ENCODE assay signal across 11 cellular contexts in the genomic region with DNA sequence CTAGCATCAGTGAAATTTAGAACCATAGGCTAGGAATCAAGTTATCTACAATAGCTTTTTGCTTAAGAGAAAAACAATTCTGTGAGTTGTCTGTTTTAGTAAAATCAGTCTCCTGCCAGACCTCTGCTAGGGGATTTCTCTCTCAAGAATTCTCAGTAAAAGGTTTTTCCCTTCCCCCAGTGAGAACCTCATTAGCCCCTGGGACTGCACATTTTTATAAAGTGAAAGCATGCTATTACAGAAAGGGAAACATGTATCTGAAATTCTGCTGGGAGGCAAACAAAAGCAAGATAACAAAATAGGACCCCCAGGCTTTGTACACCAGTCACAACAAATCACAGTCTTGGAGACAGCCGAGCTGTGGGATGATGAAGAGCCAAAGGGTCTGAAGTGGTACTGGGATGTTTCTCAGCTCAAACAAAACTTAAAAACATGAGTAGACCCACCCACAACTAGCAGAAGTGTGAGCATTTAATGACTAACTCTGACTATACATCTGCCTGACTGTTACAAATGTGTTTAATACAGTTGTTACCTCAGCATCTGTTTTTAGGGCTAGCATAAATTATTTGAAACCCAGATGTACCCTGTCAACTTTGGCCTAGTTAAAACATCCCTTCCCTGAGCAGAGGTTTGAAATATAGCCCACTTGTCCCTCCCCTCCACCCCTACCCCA. TPM values are rescaled to one million over a fixed set of nuclear protein-coding genes. Genes with fewer than 3 reads are reported as not detected.
DNase-seq lines count a peak whose midpoint lies in the region; ATAC-seq lines count a peak whose summit lies in the region.
"Had no signal": no experiment of that assay in that cellular context is flagged by ENCODE, and none has a peak within 500 bp of the region (broad histone marks: within the 10 kb centered on the region; RNA-seq: fewer than 3 reads in every experiment).

No MANE protein-coding gene starts in this region.

- CTCF ChIA-PET in activated naive CD4-positive, alpha-beta T cell treated with anti-CD3 and anti-CD28 coated beads, Interleukin-2, amount 10 ng/mL, durations not matched to agents 7 days and 5 days (lab: Charles Lee): interaction anchor here (1.0 kb wide), 1 partner anchor 8 kb away, joined by 3 read pairs; no protein-coding TSS in a partner anchor

- peaks cover 46% of the 10 kb centered on the region for H3K36me3 ChIP-seq in SJCRH30

- H3K9me3 Mint-ChIP-seq in activated naive CD4-positive, alpha-beta T cell treated with anti-CD3 and anti-CD28 coated beads, Interleukin-2, amount 10 ng/mL, durations not matched to agents 7 days and 5 days: no peaks in the 10 kb centered on the region
- no peaks in the 10 kb centered on the region for H3K9me3 Mint-ChIP-seq in stimulated activated naive CD8-positive, alpha-beta T cell treated with anti-CD3 and anti-CD28 coated beads, Interleukin-15, Interleukin-2, amounts not matched to agents 100 ng/mL and 50 ng/mL, for 24 hours

- no peak overlapping the region for H3K4me3 Mint-ChIP-seq in activated naive CD4-positive, alpha-beta T cell treated with anti-CD3 and anti-CD28 coated beads, Interleukin-2, amount 10 ng/mL, durations not matched to agents 7 days and 5 days
- H3K4me3 Mint-ChIP-seq in stimulated activated naive CD8-positive, alpha-beta T cell treated with anti-CD3 and anti-CD28 coated beads, Interleukin-15, Interleukin-2, amounts not matched to agents 100 ng/mL and 50 ng/mL, for 24 hours: peak overlapping the region; percentile 43

- no peak overlapping the region for H3K4me3 ChIP-seq in SJCRH30
- H3K4me3 ChIP-seq: heart left ventricle, transverse colon had no signal

- no peak overlapping the region for H3K27ac ChIP-seq in SJCRH30

- peak overlapping the region; percentile 57 for H3K27ac Mint-ChIP-seq in activated naive CD4-positive, alpha-beta T cell treated with anti-CD3 and anti-CD28 coated beads, Interleukin-2, amount 10 ng/mL, durations not matched to agents 7 days and 5 days
- peak overlapping the region; percentile 88 for H3K27ac Mint-ChIP-seq in stimulated activated naive CD8-positive, alpha-beta T cell treated with anti-CD3 and anti-CD28 coated beads, Interleukin-15, Interleukin-2, amounts not matched to agents 100 ng/mL and 50 ng/mL, for 24 hours

- no peaks in the 10 kb centered on the region for H3K4me1 ChIP-seq in SJCRH30
- H3K4me1 ChIP-seq: transverse colon had no signal

- H3K27me3 ChIP-seq in SJCRH30: no peaks in the 10 kb centered on the region
- H3K27me3 ChIP-seq: heart left ventricle, transverse colon had no signal

- no peak for DNase-seq in activated naive CD4-positive, alpha-beta T cell treated with anti-CD3 and anti-CD28 coated beads, Interleukin-2, amount 10 ng/mL, durations not matched to agents 7 days and 5 days
- no peak for DNase-seq in activated naive CD4-positive, alpha-beta T cell treated with anti-CD3 and anti-CD28 coated beads, Interleukin-2, amount 50 U/mL, for 16 hours
- DNase-seq in astrocyte of the hippocampus (ENCODE audit: low read depth, low spot score) (peak; percentile 44), SJCRH30 (no peak)
- DNase-seq in stimulated activated CD4-positive, alpha-beta T cell treated with anti-CD3 and anti-CD28 coated beads, Interleukin-2, amount 100 ng/mL, for 48 hours: no peak
- DNase-seq: SHP77 treated with DMSO at 0.1 percent for 48 hours, transverse colon had no signal

- peaks cover 8% of the 10 kb centered on the region for H3K4me1 Mint-ChIP-seq in activated naive CD4-positive, alpha-beta T cell treated with anti-CD3 and anti-CD28 coated beads, Interleukin-2, amount 10 ng/mL, durations not matched to agents 7 days and 5 days
- peaks cover 43% of the 10 kb centered on the region for H3K4me1 Mint-ChIP-seq in stimulated activated naive CD8-positive, alpha-beta T cell treated with anti-CD3 and anti-CD28 coated beads, Interleukin-15, Interleukin-2, amounts not matched to agents 100 ng/mL and 50 ng/mL, for 24 hours (ENCODE audit: low read depth)

- no peaks in the 10 kb centered on the region for H3K9me3 ChIP-seq in SJCRH30 (replicated peaks)
- H3K9me3 ChIP-seq: heart left ventricle, transverse colon had no signal

- peak; percentile 66 for ATAC-seq in HG02678 (IDR thresholded peaks at IDR 0.05; ENCODE audit: unreplicated experiment)
- no peak for ATAC-seq in HG02970 (IDR thresholded peaks at IDR 0.05; ENCODE audit: low FRiP score, unreplicated experiment)

- H3K27me3 Mint-ChIP-seq in activated naive CD4-positive, alpha-beta T cell treated with anti-CD3 and anti-CD28 coated beads, Interleukin-2, amount 10 ng/mL, durations not matched to agents 7 days and 5 days: no peaks in the 10 kb centered on the region
- no peaks in the 10 kb centered on the region for H3K27me3 Mint-ChIP-seq in stimulated activated naive CD8-positive, alpha-beta T cell treated with anti-CD3 and anti-CD28 coated beads, Interleukin-15, Interleukin-2, amounts not matched to agents 100 ng/mL and 50 ng/mL, for 24 hours

- H3K36me3 Mint-ChIP-seq in activated naive CD4-positive, alpha-beta T cell treated with anti-CD3 and anti-CD28 coated beads, Interleukin-2, amount 10 ng/mL, durations not matched to agents 7 days and 5 days: peaks cover 82% of the 10 kb centered on the region
- peaks cover 95% of the 10 kb centered on the region for H3K36me3 Mint-ChIP-seq in stimulated activated naive CD8-positive, alpha-beta T cell treated with anti-CD3 and anti-CD28 coated beads, Interleukin-15, Interleukin-2, amounts not matched to agents 100 ng/mL and 50 ng/mL, for 24 hours (ENCODE audit: low read depth)

RNA-seq across cellular contexts. Expression of a gene that starts 20.0 kb away (rescaled TPM):
- total RNA-seq in SJCRH30 (2014; rRNA removed; shearing (Covaris generic)): 45.4 and 54.3 TPM in 2 replicates

RNA-seq across cellular contexts. Expression of a gene that starts 39.8 kb away (rescaled TPM):
- total RNA-seq in SJCRH30 (2014; rRNA removed; shearing (Covaris generic)): 40.9 and 42.2 TPM in 2 replicates
